Comparison of ENCODE assay signal across 14 cellular contexts in genomic region chr20:4829494-4830211, GRCh38. TPM values are rescaled to one million over a fixed set of nuclear protein-coding genes. Genes with fewer than 3 reads are reported as not detected.
A peak's percentile ranks its signal among the peaks of the same experiment; 100 is the strongest.
DNase-seq lines count a peak whose midpoint lies in the region; ATAC-seq and TF ChIP-seq lines count a peak whose summit lies in the region.
"Had no signal": no experiment of that assay in that cellular context is flagged by ENCODE, and none has a peak within 500 bp of the region (broad histone marks: within the 10 kb centered on the region; RNA-seq: fewer than 3 reads in every experiment).

No MANE protein-coding gene starts in this region.

- H3K4me1 ChIP-seq in heart right ventricle (peaks cover 0 to 27% (median 0%) of the 10 kb centered on the region in 9 donors), sigmoid colon (peaks cover 0 to 15% (median 0%) of the 10 kb centered on the region in 4 donors)

- TF ChIP-seq POLR2A in sigmoid colon (IDR thresholded peaks at IDR 0.05) = no peak

- TF ChIP-seq CTCF in heart right ventricle (IDR thresholded peaks at IDR 0.05) (no peak), sigmoid colon (IDR thresholded peaks at IDR 0.05) (no peak)

- H3K27me3 ChIP-seq in heart right ventricle (no peaks in the 10 kb centered on the region), sigmoid colon (no peaks in the 10 kb centered on the region)

- H3K36me3 ChIP-seq in heart right ventricle (no peaks in the 10 kb centered on the region), sigmoid colon (no peaks in the 10 kb centered on the region)

- intact Hi-C loops in heart right ventricle (cut with DNase I) = no loop called here
- intact Hi-C loops in sigmoid colon (cut with DNase I) = no loop called here

- peak; percentile 41 for DNase-seq in ELF-1 (ENCODE audit: low read depth, low spot score)
- DNase-seq in NOMO-1 (lab: John Stamatoyannopoulos, UW; ENCODE audit: unreplicated experiment in 2 of 2) = peak; percentile 84 to 99
- no peak for DNase-seq in heart right ventricle
- peak; percentile 56 for DNase-seq in sigmoid colon
- DNase-seq in cerebellum (ENCODE audit: low spot score) = no peak
- no peak for DNase-seq in stimulated activated CD4-positive, alpha-beta T cell treated with anti-CD3 and anti-CD28 coated beads, Interleukin-4, amount 100 ng/mL, for 1 hour
- DNase-seq: foreskin fibroblast, H7, NCI-H1930, PC-9, T-helper 9 cell had no signal

- WGBS in heart right ventricle, 2 donors = 47 to 56% methylated on average over 4 of the region's 4 CpGs
- 43 to 46% methylated on average over 4 of the region's 4 CpGs for WGBS in sigmoid colon, 2 donors

- ATAC-seq in heart right ventricle (peak; percentile 19 to 69 (median 53)), HG03378 (IDR thresholded peaks at IDR 0.05; ENCODE audit: unreplicated experiment) (no peak), GM18861 (IDR thresholded peaks at IDR 0.05; ENCODE audit: unreplicated experiment) (no peak)

- H3K4me3 ChIP-seq in heart right ventricle (no peak overlapping the region), sigmoid colon (no peak overlapping the region)
- H3K4me3 ChIP-seq: PC-9 had no signal

- H3K9me3 ChIP-seq in heart right ventricle = peaks cover 0 to 10% (median 0%) of the 10 kb centered on the region in 11 donors
- no peaks in the 10 kb centered on the region for H3K9me3 ChIP-seq in sigmoid colon
- H3K9me3 ChIP-seq: Caco-2 had no signal

- TF ChIP-seq EP300 in sigmoid colon (IDR thresholded peaks at IDR 0.05) = no peak

- peak overlapping the region in 9 of 10 donors; percentile 15 to 89 (median 52) for H3K27ac ChIP-seq in heart right ventricle
- H3K27ac ChIP-seq in sigmoid colon = peak overlapping the region in 1 of 4 donors; percentile 53
- H3K27ac ChIP-seq: PC-9 had no signal

RNA-seq across cellular contexts. Expression of gene RASSF2, which starts 6.2 kb away (rescaled TPM):
- total RNA-seq in heart right ventricle (10 to 100 TPM in 1 of 10 donors, 1 to 10 TPM in 9; 1.4 to 13.2 (median 3.8) TPM), sigmoid colon (10 to 100 TPM; 14.6 to 37.4 (median 17.8) TPM), cerebellum (114 TPM)
- polyA plus RNA-seq in heart right ventricle (1 to 10 TPM; 1.6 to 1.9 TPM), sigmoid colon (10 to 100 TPM in 1 of 3 donors, 1 to 10 TPM in 2; 3.6 to 19.9 (median 5.5) TPM)

Comparison
In these comparisons a context has a peak if more than half of its experiments do, and no peak if none do; other contexts are left out.
1. DNase-seq: peak in ELF-1 (single experiment), NOMO-1 (2 of 2) and sigmoid colon (single experiment); none in heart right ventricle (0 of 2), cerebellum (single experiment) and stimulated activated CD4-positive, alpha-beta T cell treated with anti-CD3 and anti-CD28 coated beads, Interleukin-4, amount 100 ng/mL, for 1 hour (single experiment).
2. ATAC-seq: peak in heart right ventricle (8 of 8); none in HG03378 (single experiment) and GM18861 (single experiment).